In the genomic region with DNA sequence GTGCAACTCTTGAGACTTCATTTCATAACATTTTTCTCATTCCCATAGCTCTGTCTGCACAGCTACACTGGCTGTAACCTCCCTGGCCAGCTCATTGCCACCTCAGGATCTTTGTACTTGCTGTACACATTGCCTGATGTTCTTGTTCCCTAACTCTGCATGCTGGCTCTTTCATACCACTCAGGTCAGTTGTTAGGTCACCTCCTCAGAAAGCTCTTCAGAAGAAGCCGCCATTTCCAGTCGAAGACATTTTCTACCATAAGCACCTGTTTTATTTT, we compare ENCODE assay signal across 22 cellular contexts.
DNase-seq lines count a peak whose midpoint lies in the region; ATAC-seq and TF ChIP-seq lines count a peak whose summit lies in the region.
"Had no signal": no experiment of that assay in that cellular context is flagged by ENCODE, and none has a peak within 500 bp of the region (broad histone marks: within the 10 kb centered on the region; RNA-seq: fewer than 3 reads in every experiment).

No MANE protein-coding gene starts in this region.

- H3K36me3 ChIP-seq in upper lobe of right lung: peaks cover 12% of the 10 kb centered on the region
- H3K36me3 ChIP-seq: sigmoid colon had no signal

- peak overlapping the region; percentile 15 for H3K27ac ChIP-seq in upper lobe of right lung
- H3K27ac ChIP-seq: esophagus squamous epithelium, tibial nerve had no signal

- no peak for TF ChIP-seq CTCF in upper lobe of right lung (IDR thresholded peaks at IDR 0.05)

- peaks cover 64% of the 10 kb centered on the region for H3K4me1 Mint-ChIP-seq in stimulated activated naive CD8-positive, alpha-beta T cell treated with anti-CD3 and anti-CD28 coated beads, Interleukin-15, Interleukin-2, amounts not matched to agents 100 ng/mL and 50 ng/mL, for 24 hours (ENCODE audit: low read depth)
- H3K4me1 Mint-ChIP-seq in activated T-helper 1 cell treated with anti-CD3 and anti-CD28 coated beads, Interleukin-12 subunit alpha, Interleukin-12 subunit beta, Interleukin-2, Interleukin-4 antibody, amounts not matched to agents 30 ng/mL and 10 ng/mL and 1 ng/mL, durations not matched to agents 14 hours and 24 hours and 36 hours (ENCODE audit: low read depth): peaks cover 58% of the 10 kb centered on the region

- no peak for ATAC-seq in stimulated activated naive CD8-positive, alpha-beta T cell treated with anti-CD3 and anti-CD28 coated beads, Interleukin-15, Interleukin-2, amounts not matched to agents 100 U/mL and 50 U/mL, for 24 hours
- ATAC-seq in upper lobe of right lung (peak; percentile 85), left colon (no peak)
- ATAC-seq: effector memory CD8-positive, alpha-beta T cell; GM23338; stimulated activated naive B cell treated with anti-CD40 and anti-IgM and Interleukin-4, amounts not matched to agents 10 μg/mL and 1 μg/mL and 100 μg/mL, for 72 hours had no signal

- no peak for DNase-seq in stimulated activated naive CD8-positive, alpha-beta T cell treated with anti-CD3 and anti-CD28 coated beads, Interleukin-15, Interleukin-2, amounts not matched to agents 100 U/mL and 50 U/mL, for 24 hours
- no peak for DNase-seq in activated T-helper 1 cell treated with anti-CD3 and anti-CD28 coated beads, Interleukin-12 subunit alpha, Interleukin-12 subunit beta, Interleukin-2, Interleukin-4 antibody, amounts not matched to agents 30 ng/mL and 10 ng/mL and 1 ng/mL, durations not matched to agents 14 hours and 24 hours and 36 hours (ENCODE audit: low spot score)
- DNase-seq in iris pigment epithelial cell (ENCODE audit: low read depth) (peak; percentile 53), upper lobe of right lung (no peak), left colon (no peak), NCI-H524 (lab: John Stamatoyannopoulos, UW) (no peak), HuH-7 (ENCODE audit: low spot score) (no peak)
- DNase-seq: activated CD4-positive, alpha-beta T cell treated with anti-CD3 and anti-CD28 coated beads, Interleukin-2, amount 50 U/mL, for 48 hours; aorta; effector memory CD8-positive, alpha-beta T cell; esophagus squamous epithelium; KG1; naive B cell; NCI-H1092; NCI-H2081 treated with DMSO at 0.1 percent for 48 hours; NCI-H526; sigmoid colon; stimulated activated naive B cell treated with anti-CD40 and anti-IgM and Interleukin-4, amounts not matched to agents 10 μg/mL and 1 μg/mL and 100 μg/mL, for 72 hours had no signal

- no peaks in the 10 kb centered on the region for H3K9me3 ChIP-seq in upper lobe of right lung
- H3K9me3 ChIP-seq: esophagus squamous epithelium, sigmoid colon, tibial nerve had no signal

- H3K27me3 ChIP-seq in upper lobe of right lung: no peaks in the 10 kb centered on the region
- H3K27me3 ChIP-seq: esophagus squamous epithelium, sigmoid colon, tibial nerve had no signal

- peak overlapping the region; percentile 3 for H3K4me3 ChIP-seq in upper lobe of right lung
- H3K4me3 ChIP-seq: esophagus squamous epithelium, GM23338, sigmoid colon, tibial nerve had no signal

- peaks cover 34% of the 10 kb centered on the region for H3K4me1 ChIP-seq in upper lobe of right lung
- H3K4me1 ChIP-seq: sigmoid colon had no signal

- no peak overlapping the region for H3K4me3 Mint-ChIP-seq in stimulated activated naive CD8-positive, alpha-beta T cell treated with anti-CD3 and anti-CD28 coated beads, Interleukin-15, Interleukin-2, amounts not matched to agents 100 ng/mL and 50 ng/mL, for 24 hours
- peak overlapping the region; percentile 8 for H3K4me3 Mint-ChIP-seq in activated T-helper 1 cell treated with anti-CD3 and anti-CD28 coated beads, Interleukin-12 subunit alpha, Interleukin-12 subunit beta, Interleukin-2, Interleukin-4 antibody, amounts not matched to agents 30 ng/mL and 10 ng/mL and 1 ng/mL, durations not matched to agents 14 hours and 24 hours and 36 hours
- H3K4me3 Mint-ChIP-seq: effector memory CD8-positive, alpha-beta T cell; GM23338; stimulated activated naive B cell treated with anti-CD40 and anti-IgM and Interleukin-4, amounts not matched to agents 10 μg/mL and 1 μg/mL and 100 μg/mL, for 72 hours had no signal

- intact Hi-C loops in activated T-helper 1 cell treated with anti-CD3 and anti-CD28 coated beads, Interleukin-12 subunit alpha, Interleukin-12 subunit beta, Interleukin-2, Interleukin-4 antibody, amounts not matched to agents 30 ng/mL and 10 ng/mL and 1 ng/mL, durations not matched to agents 14 hours and 24 hours and 36 hours (cut with micrococcal nuclease): loop anchor here (1.0 kb wide), 1 partner anchor 9 kb away; no protein-coding TSS in a partner anchor
- intact Hi-C loops in upper lobe of right lung (cut with DNase I): no loop called here
- intact Hi-C loops in left colon (cut with DNase I, micrococcal nuclease): no loop called here

- no peaks in the 10 kb centered on the region for H3K27me3 Mint-ChIP-seq in stimulated activated naive CD8-positive, alpha-beta T cell treated with anti-CD3 and anti-CD28 coated beads, Interleukin-15, Interleukin-2, amounts not matched to agents 100 ng/mL and 50 ng/mL, for 24 hours
- H3K27me3 Mint-ChIP-seq in activated T-helper 1 cell treated with anti-CD3 and anti-CD28 coated beads, Interleukin-12 subunit alpha, Interleukin-12 subunit beta, Interleukin-2, Interleukin-4 antibody, amounts not matched to agents 30 ng/mL and 10 ng/mL and 1 ng/mL, durations not matched to agents 14 hours and 24 hours and 36 hours (ENCODE audit: insufficient read depth): no peaks in the 10 kb centered on the region
- H3K27me3 Mint-ChIP-seq: effector memory CD8-positive, alpha-beta T cell; naive B cell; stimulated activated naive B cell treated with anti-CD40 and anti-IgM and Interleukin-4, amounts not matched to agents 10 μg/mL and 1 μg/mL and 100 μg/mL, for 72 hours had no signal

- H3K27ac Mint-ChIP-seq in stimulated activated naive CD8-positive, alpha-beta T cell treated with anti-CD3 and anti-CD28 coated beads, Interleukin-15, Interleukin-2, amounts not matched to agents 100 ng/mL and 50 ng/mL, for 24 hours: peak overlapping the region; percentile 69
- peak overlapping the region; percentile 27 for H3K27ac Mint-ChIP-seq in activated T-helper 1 cell treated with anti-CD3 and anti-CD28 coated beads, Interleukin-12 subunit alpha, Interleukin-12 subunit beta, Interleukin-2, Interleukin-4 antibody, amounts not matched to agents 30 ng/mL and 10 ng/mL and 1 ng/mL, durations not matched to agents 14 hours and 24 hours and 36 hours
- H3K27ac Mint-ChIP-seq: activated T-helper 2 cell treated with anti-CD3 and anti-CD28 coated beads, Interferon-gamma antibody, Interleukin-2, Interleukin-4, amounts not matched to agents 10 μg/mL and 5 μg/mL and 100 μg/mL, durations not matched to agents 14 hours and 24 hours and 36 hours; stimulated activated naive B cell treated with anti-CD40 and anti-IgM and Interleukin-4, amounts not matched to agents 10 μg/mL and 1 μg/mL and 100 μg/mL, for 72 hours had no signal

- H3K9me3 Mint-ChIP-seq in stimulated activated naive CD8-positive, alpha-beta T cell treated with anti-CD3 and anti-CD28 coated beads, Interleukin-15, Interleukin-2, amounts not matched to agents 100 ng/mL and 50 ng/mL, for 24 hours: no peaks in the 10 kb centered on the region
- H3K9me3 Mint-ChIP-seq in activated T-helper 1 cell treated with anti-CD3 and anti-CD28 coated beads, Interleukin-12 subunit alpha, Interleukin-12 subunit beta, Interleukin-2, Interleukin-4 antibody, amounts not matched to agents 30 ng/mL and 10 ng/mL and 1 ng/mL, durations not matched to agents 14 hours and 24 hours and 36 hours: no peaks in the 10 kb centered on the region
- H3K9me3 Mint-ChIP-seq: activated T-helper 2 cell treated with anti-CD3 and anti-CD28 coated beads, Interferon-gamma antibody, Interleukin-2, Interleukin-4, amounts not matched to agents 10 μg/mL and 5 μg/mL and 100 μg/mL, durations not matched to agents 14 hours and 24 hours and 36 hours; effector memory CD8-positive, alpha-beta T cell; naive B cell; stimulated activated naive B cell treated with anti-CD40 and anti-IgM and Interleukin-4, amounts not matched to agents 10 μg/mL and 1 μg/mL and 100 μg/mL, for 72 hours had no signal

- peaks cover 16% of the 10 kb centered on the region for H3K36me3 Mint-ChIP-seq in stimulated activated naive CD8-positive, alpha-beta T cell treated with anti-CD3 and anti-CD28 coated beads, Interleukin-15, Interleukin-2, amounts not matched to agents 100 ng/mL and 50 ng/mL, for 24 hours (ENCODE audit: low read depth)
- peaks cover 10% of the 10 kb centered on the region for H3K36me3 Mint-ChIP-seq in activated T-helper 1 cell treated with anti-CD3 and anti-CD28 coated beads, Interleukin-12 subunit alpha, Interleukin-12 subunit beta, Interleukin-2, Interleukin-4 antibody, amounts not matched to agents 30 ng/mL and 10 ng/mL and 1 ng/mL, durations not matched to agents 14 hours and 24 hours and 36 hours (ENCODE audit: low read depth)
